ENCODE assay signal across 1 cellular context in genomic region chr2:157411624-157412336, GRCh38.
A peak's percentile ranks its signal among the peaks of the same experiment; 100 is the strongest.
TF ChIP-seq lines count a peak whose summit lies in the region.

No MANE protein-coding gene starts in this region.

TF ChIP-seq in GM12878, 131 proteins besides CTCF, POLR2A, EP300 and RAD21:
- TF ChIP-seq POLR2AphosphoS5 (IDR thresholded peaks at IDR 0.05; ENCODE audit: low read length) = peak; percentile 78
- TF ChIP-seq POLR2AphosphoS2 (IDR thresholded peaks at IDR 0.05; ENCODE audit: low read depth, low read length) = peak; percentile 66; the same call in 1 of the 2 replicates
- peak; percentile 34; the same call in 1 of the 2 replicates for TF ChIP-seq BACH1 (IDR thresholded peaks at IDR 0.05; ENCODE audit: borderline replicate concordance)
- TF ChIP-seq BMI1 (IDR thresholded peaks at IDR 0.05; ENCODE audit: borderline replicate concordance) = no peak
